12 cellular contexts compared by ENCODE assay signal in the genomic region with DNA sequence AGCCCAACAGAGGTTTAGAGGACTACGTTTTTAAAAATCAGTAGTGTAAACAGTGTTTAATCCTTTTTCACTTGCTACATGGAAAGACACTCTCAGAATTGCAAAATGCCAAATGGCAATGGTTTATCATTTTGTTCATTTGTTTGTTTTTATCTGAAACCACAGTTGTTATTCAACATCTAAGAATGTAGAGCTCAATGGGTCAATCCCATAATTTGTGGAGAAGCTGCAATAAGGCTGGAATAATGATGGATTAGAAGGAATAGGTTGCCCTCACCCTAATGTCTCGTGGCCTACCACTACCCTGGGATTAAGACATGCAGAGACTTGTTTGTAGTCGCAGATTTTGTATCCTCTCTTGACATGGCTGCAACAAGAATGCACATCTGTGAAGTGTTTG.
DNase-seq lines count a peak whose midpoint lies in the region; ATAC-seq and TF ChIP-seq lines count a peak whose summit lies in the region.
"Had no signal": no experiment of that assay in that cellular context is flagged by ENCODE, and none has a peak within 500 bp of the region (broad histone marks: within the 10 kb centered on the region; RNA-seq: fewer than 3 reads in every experiment).

No MANE protein-coding gene starts in this region.

- H3K9me2 ChIP-seq in MM.1S (replicated peaks; ENCODE audit: insufficient read depth, low read length): no peaks in the 10 kb centered on the region

- no peak overlapping the region for H3K4me2 ChIP-seq in MM.1S (ENCODE audit: low read depth, low read length)

- H3K4me1 ChIP-seq in MM.1S (ENCODE audit: low read length): no peaks in the 10 kb centered on the region
- H3K4me1 ChIP-seq: BE2C, pancreas had no signal

- H3K9me3 ChIP-seq in MM.1S (replicated peaks; ENCODE audit: insufficient read depth, low read length): no peaks in the 10 kb centered on the region
- H3K9me3 ChIP-seq: BE2C, pancreas had no signal

- H2AFZ ChIP-seq in MM.1S (ENCODE audit: low read length): no peak overlapping the region

- H3K36me3 ChIP-seq in MM.1S (replicated peaks; ENCODE audit: insufficient read depth, low read length): no peaks in the 10 kb centered on the region
- H3K36me3 ChIP-seq: BE2C, pancreas had no signal

- ATAC-seq in HG03432 (IDR thresholded peaks at IDR 0.05; ENCODE audit: unreplicated experiment) (no peak), Right ventricle myocardium inferior (no peak)
- ATAC-seq: left cardiac atrium, pancreas had no signal

- no peaks in the 10 kb centered on the region for H3K27me3 ChIP-seq in MM.1S (replicated peaks; ENCODE audit: insufficient read depth, low read length)
- H3K27me3 ChIP-seq: BE2C, pancreas had no signal

- H3K4me3 ChIP-seq in AG10803 (ENCODE audit: low read length) (no peak overlapping the region), HFF-Myc (replicated peaks; ENCODE audit: low read depth, low read length) (no peak overlapping the region), MM.1S (ENCODE audit: low read length) (no peak overlapping the region)
- H3K4me3 ChIP-seq: pancreas had no signal

- H4K20me1 ChIP-seq in MM.1S (ENCODE audit: insufficient read depth, low read length): no peaks in the 10 kb centered on the region

- no peak overlapping the region for H3K27ac ChIP-seq in MM.1S (ENCODE audit: low read length)
- H3K27ac ChIP-seq: pancreas had no signal

- no peak overlapping the region for H3K9ac ChIP-seq in MM.1S (ENCODE audit: low read length)

- intact Hi-C loops in Right ventricle myocardium inferior (cut with DNase I): no loop called here

- H3K79me2 ChIP-seq in MM.1S (ENCODE audit: low read length): no peaks in the 10 kb centered on the region

- DNase-seq in AG10803 (ENCODE audit: low read depth) (peak; percentile 76), HFF-Myc (ENCODE audit: extremely low read depth, low read depth) (peak; percentile 78), astrocyte of the hippocampus (ENCODE audit: low read depth, low spot score) (peak; percentile 30), hepatic stellate cell (ENCODE audit: low spot score) (peak; percentile 5), MM.1S (no peak), Right ventricle myocardium inferior (ENCODE audit: missing footprints) (no peak), amygdala (lab: John Stamatoyannopoulos, UW) (no peak)
- DNase-seq: activated naive CD4-positive, alpha-beta T cell; BE2C; left cardiac atrium; pancreas had no signal

- TF ChIP-seq CTCF in AG10803 (conservative IDR thresholded peaks at IDR 0.05; ENCODE audit: low read length): no peak
- no peak for TF ChIP-seq CTCF in HFF-Myc (IDR thresholded peaks at IDR 0.05; ENCODE audit: low read depth, low read length, missing control alignments)
- no peak for TF ChIP-seq CTCF in MM.1S (IDR thresholded peaks at IDR 0.05; ENCODE audit: low read length)

- H3F3A ChIP-seq in MM.1S (ENCODE audit: insufficient read depth, low read length): no peaks in the 10 kb centered on the region

Comparison
In these comparisons a context has a peak if more than half of its experiments do, and no peak if none do; other contexts are left out.
1. DNase-seq: peak in AG10803 (single experiment), HFF-Myc (single experiment), astrocyte of the hippocampus (single experiment) and hepatic stellate cell (single experiment); none in MM.1S (single experiment), Right ventricle myocardium inferior (single experiment) and amygdala (0 of 56).